Comparison of ENCODE assay signal across 1 cellular context in the genomic region with DNA sequence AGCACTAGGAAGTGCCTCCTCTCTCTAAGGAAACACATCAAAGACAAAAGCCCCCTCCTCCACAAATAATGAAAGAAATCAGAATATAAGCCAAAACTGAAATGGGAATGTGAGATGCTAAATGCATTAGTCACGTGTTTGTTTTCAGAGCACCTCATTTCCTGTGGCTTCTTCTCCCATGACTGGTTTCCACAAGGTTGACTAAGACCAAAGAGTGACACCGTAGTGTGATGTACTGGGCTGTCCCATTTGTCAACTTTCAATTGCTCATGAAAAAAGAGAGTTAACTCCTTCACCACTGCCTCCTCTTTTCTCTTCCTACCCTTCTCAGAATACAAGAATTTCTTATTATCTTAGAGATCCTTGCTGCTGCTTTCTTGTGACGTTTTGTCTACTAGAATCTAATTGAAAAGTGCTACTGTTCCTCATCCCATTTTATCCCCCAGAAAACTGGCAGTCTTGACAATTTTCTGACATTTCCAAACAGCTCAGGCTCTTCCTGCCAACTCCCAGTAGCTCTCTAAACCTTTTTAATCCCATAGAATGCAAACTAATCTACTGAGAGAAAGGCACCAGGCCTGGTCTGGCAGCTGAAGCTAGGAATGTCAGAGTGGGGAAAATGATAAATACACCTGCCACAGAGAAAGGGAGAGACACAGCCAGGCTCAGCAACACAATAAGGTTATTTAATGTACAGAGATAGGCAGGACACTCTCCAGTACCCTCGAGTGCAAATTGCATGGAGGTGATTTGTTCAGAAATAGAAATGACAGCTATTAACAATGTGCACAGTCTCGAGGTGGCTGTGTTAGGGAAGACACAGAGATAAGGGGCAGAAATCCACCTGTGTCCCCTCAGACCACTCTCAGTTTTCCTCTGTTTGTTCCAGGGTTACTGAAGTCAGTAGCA.
TF ChIP-seq lines count a peak whose summit lies in the region.

No MANE protein-coding gene starts in this region.

TF ChIP-seq in SK-N-SH, 30 proteins besides CTCF, POLR2A, EP300 and RAD21:
- TF ChIP-seq, protein P1, sequence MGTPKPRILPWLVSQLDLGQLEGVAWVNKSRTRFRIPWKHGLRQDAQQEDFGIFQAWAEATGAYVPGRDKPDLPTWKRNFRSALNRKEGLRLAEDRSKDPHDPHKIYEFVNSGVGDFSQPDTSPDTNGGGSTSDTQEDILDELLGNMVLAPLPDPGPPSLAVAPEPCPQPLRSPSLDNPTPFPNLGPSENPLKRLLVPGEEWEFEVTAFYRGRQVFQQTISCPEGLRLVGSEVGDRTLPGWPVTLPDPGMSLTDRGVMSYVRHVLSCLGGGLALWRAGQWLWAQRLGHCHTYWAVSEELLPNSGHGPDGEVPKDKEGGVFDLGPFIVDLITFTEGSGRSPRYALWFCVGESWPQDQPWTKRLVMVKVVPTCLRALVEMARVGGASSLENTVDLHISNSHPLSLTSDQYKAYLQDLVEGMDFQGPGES (IDR thresholded peaks at IDR 0.05; ENCODE audit: low read depth, low read length), result no peak
- TF ChIP-seq TEAD4 (IDR thresholded peaks at IDR 0.05; ENCODE audit: borderline replicate concordance, insufficient read depth) (no peak), MXI1 (IDR thresholded peaks at IDR 0.05; ENCODE audit: low read depth, low read length) (no peak), EZH2phosphoT487 (IDR thresholded peaks at IDR 0.05; ENCODE audit: borderline replicate concordance, low read depth) (no peak), NFIC (IDR thresholded peaks at IDR 0.05; ENCODE audit: borderline replicate concordance) (no peak), SIN3A (IDR thresholded peaks at IDR 0.05; ENCODE audit: borderline replicate concordance, low read depth, low read length) (no peak), JUND (IDR thresholded peaks at IDR 0.05) (no peak), FOXJ3 (CRISPR knock-in tag; IDR thresholded peaks at IDR 0.05) (no peak), FOSL2 (IDR thresholded peaks at IDR 0.05; ENCODE audit: borderline replicate concordance, low read depth) (no peak), POLR2AphosphoS5 (IDR thresholded peaks at IDR 0.05; ENCODE audit: low read depth, low read length) (no peak), YY1 (IDR thresholded peaks at IDR 0.05; ENCODE audit: low read depth) (no peak), TCF12 (IDR thresholded peaks at IDR 0.05) (no peak)
- TF ChIP-seq, protein P2, sequence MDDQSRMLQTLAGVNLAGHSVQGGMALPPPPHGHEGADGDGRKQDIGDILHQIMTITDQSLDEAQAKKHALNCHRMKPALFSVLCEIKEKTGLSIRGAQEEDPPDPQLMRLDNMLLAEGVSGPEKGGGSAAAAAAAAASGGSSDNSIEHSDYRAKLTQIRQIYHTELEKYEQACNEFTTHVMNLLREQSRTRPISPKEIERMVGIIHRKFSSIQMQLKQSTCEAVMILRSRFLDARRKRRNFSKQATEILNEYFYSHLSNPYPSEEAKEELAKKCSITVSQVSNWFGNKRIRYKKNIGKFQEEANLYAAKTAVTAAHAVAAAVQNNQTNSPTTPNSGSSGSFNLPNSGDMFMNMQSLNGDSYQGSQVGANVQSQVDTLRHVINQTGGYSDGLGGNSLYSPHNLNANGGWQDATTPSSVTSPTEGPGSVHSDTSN (IDR thresholded peaks at IDR 0.05), result no peak
- TF ChIP-seq, protein P3, sequence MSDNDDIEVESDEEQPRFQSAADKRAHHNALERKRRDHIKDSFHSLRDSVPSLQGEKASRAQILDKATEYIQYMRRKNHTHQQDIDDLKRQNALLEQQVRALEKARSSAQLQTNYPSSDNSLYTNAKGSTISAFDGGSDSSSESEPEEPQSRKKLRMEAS (IDR thresholded peaks at IDR 0.05; ENCODE audit: low read depth), result no peak
- TF ChIP-seq, protein P4, sequence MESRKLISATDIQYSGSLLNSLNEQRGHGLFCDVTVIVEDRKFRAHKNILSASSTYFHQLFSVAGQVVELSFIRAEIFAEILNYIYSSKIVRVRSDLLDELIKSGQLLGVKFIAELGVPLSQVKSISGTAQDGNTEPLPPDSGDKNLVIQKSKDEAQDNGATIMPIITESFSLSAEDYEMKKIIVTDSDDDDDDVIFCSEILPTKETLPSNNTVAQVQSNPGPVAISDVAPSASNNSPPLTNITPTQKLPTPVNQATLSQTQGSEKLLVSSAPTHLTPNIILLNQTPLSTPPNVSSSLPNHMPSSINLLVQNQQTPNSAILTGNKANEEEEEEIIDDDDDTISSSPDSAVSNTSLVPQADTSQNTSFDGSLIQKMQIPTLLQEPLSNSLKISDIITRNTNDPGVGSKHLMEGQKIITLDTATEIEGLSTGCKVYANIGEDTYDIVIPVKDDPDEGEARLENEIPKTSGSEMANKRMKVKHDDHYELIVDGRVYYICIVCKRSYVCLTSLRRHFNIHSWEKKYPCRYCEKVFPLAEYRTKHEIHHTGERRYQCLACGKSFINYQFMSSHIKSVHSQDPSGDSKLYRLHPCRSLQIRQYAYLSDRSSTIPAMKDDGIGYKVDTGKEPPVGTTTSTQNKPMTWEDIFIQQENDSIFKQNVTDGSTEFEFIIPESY (IDR thresholded peaks at IDR 0.05; ENCODE audit: borderline replicate concordance, low read depth), result no peak
- TF ChIP-seq, protein P5, sequence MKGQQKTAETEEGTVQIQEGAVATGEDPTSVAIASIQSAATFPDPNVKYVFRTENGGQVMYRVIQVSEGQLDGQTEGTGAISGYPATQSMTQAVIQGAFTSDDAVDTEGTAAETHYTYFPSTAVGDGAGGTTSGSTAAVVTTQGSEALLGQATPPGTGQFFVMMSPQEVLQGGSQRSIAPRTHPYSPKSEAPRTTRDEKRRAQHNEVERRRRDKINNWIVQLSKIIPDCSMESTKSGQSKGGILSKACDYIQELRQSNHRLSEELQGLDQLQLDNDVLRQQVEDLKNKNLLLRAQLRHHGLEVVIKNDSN (IDR thresholded peaks at IDR 0.05; ENCODE audit: borderline replicate concordance, low read depth), result no peak
TF ChIP-seq in SK-N-SH: peak in this region for 0.
